ENCODE assay signal across 8 cellular contexts in the genomic region with DNA sequence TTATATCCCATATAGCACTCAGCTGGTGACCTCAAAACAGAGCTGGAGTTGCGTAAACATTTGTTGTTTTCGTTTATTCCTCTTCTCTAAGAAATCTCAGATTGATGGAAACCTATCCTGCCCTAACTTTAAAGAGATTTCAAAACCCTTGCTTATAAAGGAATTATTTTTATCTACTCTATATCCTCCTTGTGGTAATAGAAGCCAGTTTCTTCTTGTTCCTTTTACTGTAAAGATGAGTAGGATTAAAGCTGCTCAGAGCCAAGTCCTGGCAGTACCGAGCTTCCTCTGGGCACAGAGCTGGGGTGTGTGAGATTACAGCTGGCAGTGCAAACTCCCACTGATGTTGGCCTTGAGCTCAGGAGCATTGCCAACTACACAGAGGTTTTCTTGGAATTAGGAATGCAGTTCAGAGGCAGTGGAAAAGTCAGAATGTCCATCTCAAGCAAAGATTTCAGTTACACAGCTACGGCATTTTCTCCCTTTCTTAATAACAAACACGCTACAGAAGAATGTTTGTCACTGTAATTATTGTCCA. TPM values are rescaled to one million over a fixed set of nuclear protein-coding genes. Genes with fewer than 3 reads are reported as not detected.
A peak's percentile ranks its signal among the peaks of the same experiment; 100 is the strongest.
DNase-seq lines count a peak whose midpoint lies in the region; ATAC-seq and TF ChIP-seq lines count a peak whose summit lies in the region.

No MANE protein-coding gene starts in this region.

- H3K27ac Mint-ChIP-seq in activated T-cell treated with anti-CD3 and anti-CD28 coated beads, Interleukin-2, amount 50 U/mL, for 72 hours: peak overlapping the region; percentile 95

- no peak for DNase-seq in activated T-cell treated with anti-CD3 and anti-CD28 coated beads, Interleukin-2, amount 50 U/mL, for 72 hours
- no peak for DNase-seq in activated T-cell treated with anti-CD3 and anti-CD28 coated beads, Interleukin-2, amount 50 U/mL, for 1 hour
- DNase-seq in kidney epithelial cell (ENCODE audit: low read depth) (no peak), thoracic aorta (ENCODE audit: low spot score) (peak; percentile 15)
- DNase-seq in effector CD4-positive, alpha-beta T cell: no peak

- H3K4me3 Mint-ChIP-seq in activated T-cell treated with anti-CD3 and anti-CD28 coated beads, Interleukin-2, amount 50 U/mL, for 72 hours: peak overlapping the region; percentile 95 to 99

- no peak for ATAC-seq in activated T-cell treated with anti-CD3 and anti-CD28 coated beads, Interleukin-2, amount 50 U/mL, for 72 hours (replicated peaks in 1 of 2)
- ATAC-seq in thoracic aorta (ENCODE audit: insufficient number of reproducible peaks, low FRiP score, low read depth) (no peak), GM19452 (IDR thresholded peaks at IDR 0.05; ENCODE audit: unreplicated experiment) (no peak), GM19467 (IDR thresholded peaks at IDR 0.05; ENCODE audit: unreplicated experiment) (no peak)

- H3K9me3 Mint-ChIP-seq in activated T-cell treated with anti-CD3 and anti-CD28 coated beads, Interleukin-2, amount 50 U/mL, for 72 hours: no peaks in the 10 kb centered on the region

- peaks cover 15 to 27% of the 10 kb centered on the region in 2 donors for H3K4me1 ChIP-seq in thoracic aorta (ENCODE audit: control insufficient read depth in 1 of 2, low read depth in 2 of 2)

- no peaks in the 10 kb centered on the region for H3K27me3 Mint-ChIP-seq in activated T-cell treated with anti-CD3 and anti-CD28 coated beads, Interleukin-2, amount 50 U/mL, for 72 hours (ENCODE audit: low read depth)

- H3K4me1 Mint-ChIP-seq in activated T-cell treated with anti-CD3 and anti-CD28 coated beads, Interleukin-2, amount 50 U/mL, for 72 hours (ENCODE audit: low read depth): peaks cover 43% of the 10 kb centered on the region

- H3K27me3 ChIP-seq in kidney epithelial cell (ENCODE audit: control insufficient read depth, insufficient read depth, low read length): no peaks in the 10 kb centered on the region
- H3K27me3 ChIP-seq in thoracic aorta (replicated peaks; ENCODE audit: insufficient read depth): no peaks in the 10 kb centered on the region

- H3K27ac ChIP-seq in angular gyrus (ENCODE audit: low read depth, low read length) (peak overlapping the region; percentile 84), thoracic aorta (peak overlapping the region in 1 of 2 donors; percentile 43)

- peaks cover 7 to 9% of the 10 kb centered on the region in 2 donors for H3K36me3 Mint-ChIP-seq in activated T-cell treated with anti-CD3 and anti-CD28 coated beads, Interleukin-2, amount 50 U/mL, for 72 hours (ENCODE audit: insufficient read depth in 2 of 2)

- peak overlapping the region; percentile 100 for H3K4me3 ChIP-seq in kidney epithelial cell (ENCODE audit: low read depth, low read length)
- H3K4me3 ChIP-seq in thoracic aorta: peak overlapping the region; percentile 89

- no peaks in the 10 kb centered on the region for H3K36me3 ChIP-seq in kidney epithelial cell (ENCODE audit: control insufficient read depth, insufficient read depth, low read length)
- peaks cover 15% of the 10 kb centered on the region for H3K36me3 ChIP-seq in thoracic aorta

- H3K9me3 ChIP-seq in thoracic aorta: no peaks in the 10 kb centered on the region

- TF ChIP-seq CTCF in kidney epithelial cell (IDR thresholded peaks at IDR 0.05; ENCODE audit: insufficient read depth, low read length, poor library complexity, severe bottlenecking): no peak
- no peak for TF ChIP-seq CTCF in thoracic aorta (IDR thresholded peaks at IDR 0.05)

RNA-seq across cellular contexts. Expression of a gene that starts 1.4 kb away (rescaled TPM):
- total RNA-seq in activated T-cell treated with anti-CD3 and anti-CD28 coated beads, Interleukin-2, amount 50 U/mL, for 72 hours: 10 to 100 TPM; 21.4 to 24.1 TPM
- total RNA-seq in kidney epithelial cell: 15.6 and 19.2 TPM in 2 replicates
- total RNA-seq in thoracic aorta: 10 to 100 TPM; 18.7 to 22.7 TPM

RNA-seq across cellular contexts. Expression of a gene that starts 1.7 kb away (rescaled TPM):
- total RNA-seq in activated T-cell treated with anti-CD3 and anti-CD28 coated beads, Interleukin-2, amount 50 U/mL, for 72 hours: 100 to 1,000 TPM; 125 to 147 TPM
- 247 and 275 TPM in 2 replicates for total RNA-seq in kidney epithelial cell
- 100 to 1,000 TPM; 109 to 189 TPM for total RNA-seq in thoracic aorta

RNA-seq across cellular contexts. Expression of a gene that starts 36.0 kb away (rescaled TPM):
- 10 to 100 TPM; 39.1 to 50.6 TPM for total RNA-seq in activated T-cell treated with anti-CD3 and anti-CD28 coated beads, Interleukin-2, amount 50 U/mL, for 72 hours
- total RNA-seq in kidney epithelial cell (68.5 and 77.7 TPM in 2 replicates), thoracic aorta (10 to 100 TPM; 40.3 to 82.6 TPM)

RNA-seq across cellular contexts. Expression of a gene that starts 39.3 kb away (rescaled TPM):
- total RNA-seq in activated T-cell treated with anti-CD3 and anti-CD28 coated beads, Interleukin-2, amount 50 U/mL, for 72 hours: 1 to 10 TPM; 7.5 to 9.8 TPM
- total RNA-seq in kidney epithelial cell: 19.1 and 23.1 TPM in 2 replicates
- total RNA-seq in thoracic aorta: 10 to 100 TPM in 1 of 2 donors, 1 to 10 TPM in 1; 9.2 to 10.0 TPM
